In the genomic region with DNA sequence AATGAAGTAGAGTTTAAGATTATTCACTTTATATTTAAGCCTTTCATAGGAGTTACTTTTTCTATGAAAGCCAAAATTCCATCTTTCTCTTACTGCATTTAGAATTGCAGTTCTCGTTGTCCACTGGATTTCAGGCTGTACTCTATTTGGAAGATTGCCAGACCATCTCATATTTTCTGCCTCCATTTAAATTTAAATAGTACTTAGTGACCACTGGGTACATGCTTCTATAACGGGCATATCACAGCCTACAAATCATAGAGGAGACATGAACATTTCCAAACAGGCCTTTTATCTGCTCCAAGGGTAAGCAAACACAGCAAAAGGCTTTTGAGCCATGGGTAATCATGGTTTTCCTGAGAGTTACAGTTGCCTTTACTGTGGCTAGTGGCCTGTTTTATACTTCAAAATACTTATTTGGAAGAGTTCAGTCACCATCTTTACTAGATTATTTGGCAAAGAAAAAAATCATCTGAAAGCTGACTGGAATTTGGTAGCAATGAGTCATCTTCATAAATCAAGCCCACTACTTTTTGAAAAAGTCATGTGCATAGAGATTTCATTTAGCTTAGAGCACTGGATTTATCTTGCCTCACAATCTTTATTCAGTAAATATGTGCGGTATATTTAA, we compare ENCODE assay signal across 1 cellular context.
TF ChIP-seq lines count a peak whose summit lies in the region.

No MANE protein-coding gene starts in this region.

TF ChIP-seq in GM12878, 131 proteins besides CTCF, POLR2A, EP300 and RAD21 (continued from another document):
- TF ChIP-seq CHD2 (IDR thresholded peaks at IDR 0.05; ENCODE audit: borderline replicate concordance, low read depth, low read length) = no peak
- TF ChIP-seq MYC (IDR thresholded peaks at IDR 0.05; ENCODE audit: insufficient read depth, insufficient read length, insufficient replicate concordance, low read length, severe bottlenecking) = no peak
- TF ChIP-seq, protein P1, sequence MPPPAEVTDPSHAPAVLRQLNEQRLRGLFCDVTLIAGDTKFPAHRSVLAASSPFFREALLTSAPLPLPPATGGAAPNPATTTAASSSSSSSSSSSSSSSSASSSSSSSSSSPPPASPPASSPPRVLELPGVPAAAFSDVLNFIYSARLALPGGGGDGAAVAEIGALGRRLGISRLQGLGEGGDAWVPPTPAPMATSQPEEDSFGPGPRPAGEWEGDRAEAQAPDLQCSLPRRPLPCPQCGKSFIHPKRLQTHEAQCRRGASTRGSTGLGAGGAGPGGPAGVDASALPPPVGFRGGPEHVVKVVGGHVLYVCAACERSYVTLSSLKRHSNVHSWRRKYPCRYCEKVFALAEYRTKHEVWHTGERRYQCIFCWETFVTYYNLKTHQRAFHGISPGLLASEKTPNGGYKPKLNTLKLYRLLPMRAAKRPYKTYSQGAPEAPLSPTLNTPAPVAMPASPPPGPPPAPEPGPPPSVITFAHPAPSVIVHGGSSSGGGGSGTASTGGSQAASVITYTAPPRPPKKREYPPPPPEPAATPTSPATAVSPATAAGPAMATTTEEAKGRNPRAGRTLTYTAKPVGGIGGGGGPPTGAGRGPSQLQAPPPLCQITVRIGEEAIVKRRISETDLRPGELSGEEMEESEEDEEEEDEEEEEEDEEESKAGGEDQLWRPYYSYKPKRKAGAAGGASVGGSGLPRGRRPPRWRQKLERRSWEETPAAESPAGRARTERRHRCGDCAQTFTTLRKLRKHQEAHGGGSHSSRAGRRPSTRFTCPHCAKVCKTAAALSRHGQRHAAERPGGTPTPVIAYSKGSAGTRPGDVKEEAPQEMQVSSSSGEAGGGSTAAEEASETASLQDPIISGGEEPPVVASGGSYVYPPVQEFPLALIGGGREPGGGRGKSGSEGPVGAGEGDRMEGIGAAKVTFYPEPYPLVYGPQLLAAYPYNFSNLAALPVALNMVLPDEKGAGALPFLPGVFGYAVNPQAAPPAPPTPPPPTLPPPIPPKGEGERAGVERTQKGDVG (CRISPR knock-in tag; IDR thresholded peaks at IDR 0.05) = no peak
- TF ChIP-seq BCL11A (IDR thresholded peaks at IDR 0.05; ENCODE audit: low read depth, low read length) = no peak
- TF ChIP-seq SREBF2 (IDR thresholded peaks at IDR 0.05; ENCODE audit: low read length) = no peak
- TF ChIP-seq MYB (IDR thresholded peaks at IDR 0.05; ENCODE audit: borderline replicate concordance, low read depth, low read length) = no peak
- no peak for TF ChIP-seq CEBPB (IDR thresholded peaks at IDR 0.05; ENCODE audit: borderline replicate concordance in 1 of 2, low read depth in 2 of 2, low read length in 2 of 2)
